In the genomic region with DNA sequence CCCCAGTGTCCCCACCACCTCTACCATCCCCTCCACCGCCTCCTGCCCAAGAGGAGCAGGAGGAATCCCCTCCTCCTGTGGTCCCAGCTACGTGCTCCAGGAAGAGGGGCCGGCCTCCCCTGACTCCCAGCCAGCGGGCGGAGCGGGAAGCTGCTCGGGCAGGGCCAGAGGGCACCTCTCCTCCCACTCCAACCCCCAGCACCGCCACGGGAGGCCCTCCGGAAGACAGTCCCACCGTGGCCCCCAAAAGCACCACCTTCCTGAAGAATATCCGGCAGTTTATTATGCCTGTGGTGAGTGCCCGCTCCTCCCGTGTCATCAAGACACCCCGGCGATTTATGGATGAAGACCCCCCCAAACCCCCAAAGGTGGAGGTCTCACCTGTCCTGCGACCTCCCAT, we compare ENCODE assay signal across 21 cellular contexts. TPM values are rescaled to one million over a fixed set of nuclear protein-coding genes. Genes with fewer than 3 reads are reported as not detected.
A peak's percentile ranks its signal among the peaks of the same experiment; 100 is the strongest.
DNase-seq lines count a peak whose midpoint lies in the region; ATAC-seq and TF ChIP-seq lines count a peak whose summit lies in the region.
"Had no signal": no experiment of that assay in that cellular context is flagged by ENCODE, and none has a peak within 500 bp of the region (broad histone marks: within the 10 kb centered on the region; RNA-seq: fewer than 3 reads in every experiment).

No MANE protein-coding gene starts in this region.

- peaks cover 6% of the 10 kb centered on the region for H3K79me1 ChIP-seq in trophoblast cell (ENCODE audit: low read length)

- no peak overlapping the region for H4K91ac ChIP-seq in trophoblast cell (ENCODE audit: low read depth, low read length)

- no peaks in the 10 kb centered on the region for H3K27me3 Mint-ChIP-seq in activated T-cell treated with anti-CD3 and anti-CD28 coated beads, Interleukin-2, amount 50 U/mL, for 72 hours (ENCODE audit: low read depth)
- H3K27me3 Mint-ChIP-seq in activated naive CD8-positive, alpha-beta T cell treated with anti-CD3 and anti-CD28 coated beads for 36 hours: peaks cover 16% of the 10 kb centered on the region
- H3K27me3 Mint-ChIP-seq: CD4-positive, alpha-beta memory T cell had no signal

- peaks cover 10% of the 10 kb centered on the region for H3K79me2 ChIP-seq in trophoblast cell (ENCODE audit: control insufficient read depth, insufficient read depth, low read length, poor library complexity)

- no peak overlapping the region for H3K23ac ChIP-seq in trophoblast cell (ENCODE audit: low read length)

- no peak overlapping the region for H3K4me2 ChIP-seq in trophoblast cell (ENCODE audit: low read length)
- H3K4me2 ChIP-seq: PC-9 had no signal

- no peak overlapping the region for H2BK12ac ChIP-seq in trophoblast cell (ENCODE audit: low read length)

- peaks cover 19 to 35% of the 10 kb centered on the region in 2 donors for H3K36me3 Mint-ChIP-seq in activated T-cell treated with anti-CD3 and anti-CD28 coated beads, Interleukin-2, amount 50 U/mL, for 72 hours (ENCODE audit: insufficient read depth in 2 of 2)
- peaks cover 59% of the 10 kb centered on the region for H3K36me3 Mint-ChIP-seq in activated naive CD8-positive, alpha-beta T cell treated with anti-CD3 and anti-CD28 coated beads for 36 hours

- DNase-seq in activated T-cell treated with anti-CD3 and anti-CD28 coated beads, Interleukin-2, amount 50 U/mL, for 72 hours: no peak
- DNase-seq in activated T-cell treated with anti-CD3 and anti-CD28 coated beads, Interleukin-2, amount 50 U/mL, for 1 hour: no peak
- DNase-seq in activated naive CD8-positive, alpha-beta T cell treated with anti-CD3 and anti-CD28 coated beads for 36 hours: no peak
- DNase-seq in right lobe of liver (peak; percentile 17 to 55 (median 50)), DMS79 (lab: John Stamatoyannopoulos, UW) (no peak), trophoblast cell (no peak)
- DNase-seq: Calu3; CD4-positive, alpha-beta memory T cell; EL; GOT3; KG1; NCI-H1105 treated with DMSO at 0.1 percent for 48 hours; NCI-H1694 treated with DMSO at 0.1 percent for 48 hours; NCI-H2227 treated with DMSO at 0.1 percent for 48 hours; NCI-H510A treated with DMSO at 0.1 percent for 48 hours; PC-9; SJCRH30 had no signal

- H3K27ac ChIP-seq in right lobe of liver (no peak overlapping the region), trophoblast cell (ENCODE audit: low read depth, low read length) (no peak overlapping the region)
- H3K27ac ChIP-seq: PC-9, SJCRH30 had no signal

- no peak overlapping the region for H2BK120ac ChIP-seq in trophoblast cell (ENCODE audit: insufficient read depth, low read length, poor library complexity)

- H2AK5ac ChIP-seq in trophoblast cell (ENCODE audit: low read length): no peak overlapping the region

- H3K36me3 ChIP-seq in right lobe of liver (peaks cover 0 to 43% (median 29%) of the 10 kb centered on the region in 4 donors), trophoblast cell (ENCODE audit: control insufficient read depth in 1 of 2, insufficient read depth in 2 of 2, low read length in 2 of 2) (peaks cover 57 to 58% of the 10 kb centered on the region in 2 experiments)

- no peak overlapping the region for H3K9ac ChIP-seq in trophoblast cell (ENCODE audit: low read length)

- H3K9me3 ChIP-seq in right lobe of liver (no peaks in the 10 kb centered on the region), trophoblast cell (ENCODE audit: insufficient read depth, low read depth, low read length) (no peaks in the 10 kb centered on the region)
- H3K9me3 ChIP-seq: SJCRH30 had no signal

- H3K4me3 Mint-ChIP-seq in activated T-cell treated with anti-CD3 and anti-CD28 coated beads, Interleukin-2, amount 50 U/mL, for 72 hours: peak overlapping the region in 1 of 2 donors; percentile 29
- no peak overlapping the region for H3K4me3 Mint-ChIP-seq in activated naive CD8-positive, alpha-beta T cell treated with anti-CD3 and anti-CD28 coated beads for 36 hours

- intact Hi-C loops in right lobe of liver (cut with DNase I): no loop called here

- no peaks in the 10 kb centered on the region for H3K27me3 ChIP-seq in right lobe of liver
- no peaks in the 10 kb centered on the region for H3K27me3 ChIP-seq in trophoblast cell (ENCODE audit: insufficient read depth, low read length)
- H3K27me3 ChIP-seq: SJCRH30 had no signal

- H2AFZ ChIP-seq in trophoblast cell (ENCODE audit: insufficient read depth, low read length, poor library complexity): no peak overlapping the region
- H2AFZ ChIP-seq: PC-9 had no signal

- peaks cover 25% of the 10 kb centered on the region for H3K4me1 Mint-ChIP-seq in activated T-cell treated with anti-CD3 and anti-CD28 coated beads, Interleukin-2, amount 50 U/mL, for 72 hours (ENCODE audit: low read depth)
- H3K4me1 Mint-ChIP-seq in activated naive CD8-positive, alpha-beta T cell treated with anti-CD3 and anti-CD28 coated beads for 36 hours: peaks cover 29% of the 10 kb centered on the region

- peak overlapping the region; percentile 58 for H3K27ac Mint-ChIP-seq in activated T-cell treated with anti-CD3 and anti-CD28 coated beads, Interleukin-2, amount 50 U/mL, for 72 hours
- peak overlapping the region; percentile 72 for H3K27ac Mint-ChIP-seq in activated naive CD8-positive, alpha-beta T cell treated with anti-CD3 and anti-CD28 coated beads for 36 hours

- in situ Hi-C loops in GM18951 (cut with MboI; ENCODE audit: low sequenced_read_pairs, unreplicated experiment): no loop called here

- H3K4ac ChIP-seq in trophoblast cell (ENCODE audit: low read depth, low read length): no peak overlapping the region

- no peak overlapping the region for H2BK5ac ChIP-seq in trophoblast cell (ENCODE audit: low read depth, low read length, poor library complexity)

- H3K18ac ChIP-seq in trophoblast cell (ENCODE audit: low read length): no peak overlapping the region

- no peak overlapping the region for H3K4me3 ChIP-seq in right lobe of liver
- H3K4me3 ChIP-seq in trophoblast cell (ENCODE audit: low read depth, low read length): no peak overlapping the region
- H3K4me3 ChIP-seq: GM12878, PC-9, SJCRH30 had no signal

- H3K14ac ChIP-seq in trophoblast cell (ENCODE audit: low read length): no peak overlapping the region

- no peak overlapping the region for H4K12ac ChIP-seq in trophoblast cell (ENCODE audit: low read depth, low read length)

- no peak for TF ChIP-seq CTCF in right lobe of liver (IDR thresholded peaks at IDR 0.05)

- H3K9me3 Mint-ChIP-seq in activated T-cell treated with anti-CD3 and anti-CD28 coated beads, Interleukin-2, amount 50 U/mL, for 72 hours: no peaks in the 10 kb centered on the region
- H3K9me3 Mint-ChIP-seq in activated naive CD8-positive, alpha-beta T cell treated with anti-CD3 and anti-CD28 coated beads for 36 hours: no peaks in the 10 kb centered on the region
- H3K9me3 Mint-ChIP-seq: CD4-positive, alpha-beta memory T cell had no signal

- 94% methylated on average over 11 of the region's 17 CpGs for WGBS in right lobe of liver (ENCODE audit: insufficient coverage, low coverage, low lambda C conversion rate, missing lambda C conversion rate)
- WGBS in trophoblast cell (ENCODE audit: extremely low coverage, insufficient coverage, insufficient read length): no CpG with 5 or more reads among the region's 17 CpGs

- no peak for ATAC-seq in activated T-cell treated with anti-CD3 and anti-CD28 coated beads, Interleukin-2, amount 50 U/mL, for 72 hours (replicated peaks in 1 of 2)
- ATAC-seq in right lobe of liver: no peak
- ATAC-seq in HG03520 (IDR thresholded peaks at IDR 0.05; ENCODE audit: unreplicated experiment): no peak
- ATAC-seq: GM12878 had no signal

- peak; percentile 17 for TF ChIP-seq POLR2A in GM18951 (IDR thresholded peaks at IDR 0.05; ENCODE audit: extremely low read depth, insufficient read depth, insufficient read length)
- no peak for TF ChIP-seq POLR2A in right lobe of liver (IDR thresholded peaks at IDR 0.05)

- no peak overlapping the region for H4K8ac ChIP-seq in trophoblast cell (ENCODE audit: low read depth, low read length)

- H3K4me1 ChIP-seq in right lobe of liver: peaks cover 0 to 18% (median 6%) of the 10 kb centered on the region in 4 donors
- H3K4me1 ChIP-seq in trophoblast cell (ENCODE audit: control insufficient read depth in 1 of 2, insufficient read depth in 2 of 2, low read length in 2 of 2): peaks cover 9 to 14% of the 10 kb centered on the region in 2 experiments

RNA-seq across cellular contexts. Expression of a gene that starts 2.8 kb away (rescaled TPM):
- 10 to 100 TPM; 63.0 to 71.5 TPM for total RNA-seq in activated T-cell treated with anti-CD3 and anti-CD28 coated beads, Interleukin-2, amount 50 U/mL, for 72 hours
- 10 to 100 TPM; 42.2 to 45.5 TPM for total RNA-seq in activated naive CD8-positive, alpha-beta T cell treated with anti-CD3 and anti-CD28 coated beads for 36 hours
- 10 to 100 TPM; 10.5 to 23.1 (median 15.0) TPM for total RNA-seq in right lobe of liver
- 18.4 and 20.0 TPM in 2 replicates for polyA plus RNA-seq in trophoblast cell (2013)

RNA-seq across cellular contexts. Expression of a gene that starts 16.3 kb away (rescaled TPM):
- 100 to 1,000 TPM; 147 to 192 TPM for total RNA-seq in activated T-cell treated with anti-CD3 and anti-CD28 coated beads, Interleukin-2, amount 50 U/mL, for 72 hours
- total RNA-seq in activated naive CD8-positive, alpha-beta T cell treated with anti-CD3 and anti-CD28 coated beads for 36 hours: 100 to 1,000 TPM; 220 to 238 TPM
- total RNA-seq in right lobe of liver: under 1 TPM in 1 of 6 experiments, not detected in 5; 0.15 TPM
- polyA plus RNA-seq in trophoblast cell (2013): not detected in 2 replicates
- total RNA-seq: Calu3, PC-9, SJCRH30 had no signal
- polyA plus RNA-seq: BJ had no signal

RNA-seq across cellular contexts. Expression of a gene that starts 21.6 kb away (rescaled TPM):
- 100 to 1,000 TPM; 253 to 274 TPM for total RNA-seq in activated T-cell treated with anti-CD3 and anti-CD28 coated beads, Interleukin-2, amount 50 U/mL, for 72 hours
- 10 to 100 TPM; 79.2 to 80.6 TPM for total RNA-seq in activated naive CD8-positive, alpha-beta T cell treated with anti-CD3 and anti-CD28 coated beads for 36 hours
- total RNA-seq in right lobe of liver: 10 to 100 TPM; 16.3 to 58.9 (median 29.3) TPM
- polyA plus RNA-seq in trophoblast cell (2013): 4.2 and 5.3 TPM in 2 replicates

RNA-seq across cellular contexts. Expression of a gene that starts 24.6 kb away (rescaled TPM):
- 10 to 100 TPM; 71.0 to 83.6 TPM for total RNA-seq in activated T-cell treated with anti-CD3 and anti-CD28 coated beads, Interleukin-2, amount 50 U/mL, for 72 hours
- 10 to 100 TPM; 42.3 to 43.9 TPM for total RNA-seq in activated naive CD8-positive, alpha-beta T cell treated with anti-CD3 and anti-CD28 coated beads for 36 hours
- total RNA-seq in right lobe of liver: 10 to 100 TPM; 11.3 to 19.9 (median 17.5) TPM
- polyA plus RNA-seq in trophoblast cell (2013): 12.1 and 12.4 TPM in 2 replicates

RNA-seq across cellular contexts. Expression of a gene that starts 24.8 kb away (rescaled TPM):
- total RNA-seq in activated T-cell treated with anti-CD3 and anti-CD28 coated beads, Interleukin-2, amount 50 U/mL, for 72 hours: 10 to 100 TPM; 50.7 to 53.7 TPM
- total RNA-seq in activated naive CD8-positive, alpha-beta T cell treated with anti-CD3 and anti-CD28 coated beads for 36 hours: 10 to 100 TPM; 38.5 to 41.6 TPM
- total RNA-seq in right lobe of liver: 10 to 100 TPM; 24.2 to 42.9 (median 35.8) TPM
- 119 and 123 TPM in 2 replicates for polyA plus RNA-seq in trophoblast cell (2013)

Comparison
In these comparisons a context has a peak if more than half of its experiments do, and no peak if none do; other contexts are left out.
1. DNase-seq: peak in right lobe of liver (3 of 3); none in activated T-cell treated with anti-CD3 and anti-CD28 coated beads, Interleukin-2, amount 50 U/mL, for 72 hours (0 of 2), activated T-cell treated with anti-CD3 and anti-CD28 coated beads, Interleukin-2, amount 50 U/mL, for 1 hour (single experiment), activated naive CD8-positive, alpha-beta T cell treated with anti-CD3 and anti-CD28 coated beads for 36 hours (single experiment), DMS79 (single experiment) and trophoblast cell (0 of 2).
2. RNA of a gene that starts 16.3 kb away (total RNA-seq): 220 to 238 TPM in activated naive CD8-positive, alpha-beta T cell treated with anti-CD3 and anti-CD28 coated beads for 36 hours and 147 to 192 TPM in activated T-cell treated with anti-CD3 and anti-CD28 coated beads, Interleukin-2, amount 50 U/mL, for 72 hours; 0.15 TPM in right lobe of liver; every median in the first group is over 100 times any median in the second.